8 cellular contexts compared by ENCODE assay signal in the genomic region with DNA sequence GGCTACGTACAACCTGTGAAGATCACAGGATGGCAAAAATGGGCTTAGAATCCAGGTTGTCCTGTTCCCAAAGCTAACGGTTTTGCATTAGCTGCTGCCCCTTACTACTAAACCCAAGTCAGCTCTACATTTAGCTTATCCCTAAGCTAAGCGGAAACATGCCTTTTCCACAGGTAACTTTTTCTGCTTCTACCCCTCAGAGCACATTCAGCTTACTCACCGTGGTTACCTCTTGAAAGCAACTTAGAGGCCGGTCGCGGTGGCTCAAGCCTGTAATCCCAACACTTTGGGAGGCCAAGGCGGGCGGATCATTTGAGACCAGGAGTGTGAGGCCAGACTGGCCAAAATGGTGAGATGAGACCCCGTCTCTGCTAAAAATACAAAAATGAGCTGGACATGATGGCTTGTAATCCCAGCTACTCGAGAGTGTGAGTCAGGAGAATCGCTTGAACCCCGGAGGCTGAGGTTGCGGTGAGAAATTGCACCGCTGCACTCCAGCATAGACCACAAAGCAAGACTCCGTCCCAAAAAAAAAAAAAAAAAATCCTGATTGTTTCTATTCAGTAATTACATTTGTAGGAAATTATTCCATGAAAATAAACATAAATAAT. TPM values are rescaled to one million over a fixed set of nuclear protein-coding genes. Genes with fewer than 3 reads are reported as not detected.
DNase-seq lines count a peak whose midpoint lies in the region; ATAC-seq and TF ChIP-seq lines count a peak whose summit lies in the region.

No MANE protein-coding gene starts in this region.

- peak overlapping the region; percentile 99 for H3K4me3 Mint-ChIP-seq in MCF 10A (ENCODE audit: unreplicated experiment)

- ATAC-seq in aorta (ENCODE audit: low FRiP score) (no peak), GM21576 (IDR thresholded peaks at IDR 0.05; ENCODE audit: unreplicated experiment) (no peak), GM19023 (IDR thresholded peaks at IDR 0.05; ENCODE audit: unreplicated experiment) (no peak)

- CTCF ChIA-PET in MCF 10A (lab: Yijun Ruan, JAX) = interaction anchor here (0.5 to 1.6 kb wide), 5 partner anchors 13 to 191 kb away, joined by 3 to 6 read pairs (median 3); no protein-coding TSS in a partner anchor

- H3K9me3 Mint-ChIP-seq in MCF 10A (ENCODE audit: unreplicated experiment) = no peaks in the 10 kb centered on the region

- POLR2A ChIA-PET in MCF 10A (lab: Yijun Ruan, JAX) = interaction anchor here (0.6 to 6.4 kb wide), 14 partner anchors 17 to 1173 kb away, joined by 3 to 109 read pairs (median 3); partner anchors contain the start of genes IPO7 and ZNF143

- no peak for TF ChIP-seq CTCF in MCF 10A (IDR thresholded peaks at IDR 0.05; ENCODE audit: unreplicated experiment)

- H3K4me1 Mint-ChIP-seq in MCF 10A (ENCODE audit: insufficient read depth, unreplicated experiment) = peaks cover 14% of the 10 kb centered on the region

- H3K36me3 ChIP-seq in mesodermal cell (ENCODE audit: control insufficient read depth, insufficient read depth, low read length) = peaks cover 25% of the 10 kb centered on the region
- H3K36me3 ChIP-seq in aorta (ENCODE audit: control insufficient read depth in 1 of 2, insufficient read depth in 2 of 2, low read length in 1 of 2) = no peaks in the 10 kb centered on the region

- peak overlapping the region; percentile 98 for H3K27ac Mint-ChIP-seq in MCF 10A (ENCODE audit: low read depth, unreplicated experiment)

- peaks cover 5% of the 10 kb centered on the region for H3K36me3 Mint-ChIP-seq in MCF 10A (ENCODE audit: insufficient read depth, unreplicated experiment)

- H3K9me3 ChIP-seq in mesodermal cell (ENCODE audit: control insufficient read depth, low read length) = no peaks in the 10 kb centered on the region
- H3K9me3 ChIP-seq in aorta (ENCODE audit: control insufficient read depth, low read length) = no peaks in the 10 kb centered on the region

- peak overlapping the region; percentile 96 for H3K27ac ChIP-seq in mesodermal cell (ENCODE audit: low read depth, low read length, severe bottlenecking)
- H3K27ac ChIP-seq in aorta (ENCODE audit: low read depth in 1 of 2, low read length in 2 of 2) = peak overlapping the region in 1 of 2 donors; percentile 72

- TSS peak; percentile 99 for BruUV-seq in MCF 10A (replicated peaks; lab: Mats Ljungman, UMichigan)

- no peaks in the 10 kb centered on the region for H3K27me3 ChIP-seq in aorta (ENCODE audit: control insufficient read depth in 1 of 2, insufficient read depth in 2 of 2, low read length in 1 of 2)

- H3K27me3 Mint-ChIP-seq in MCF 10A (ENCODE audit: insufficient read depth, unreplicated experiment) = no peaks in the 10 kb centered on the region

- peak; percentile 35 for DNase-seq in CMK (ENCODE audit: low read depth)
- DNase-seq in M059J (ENCODE audit: low read depth) = peak; percentile 38
- DNase-seq in MCF 10A (ENCODE audit: unreplicated experiment) = no peak
- DNase-seq in aorta = no peak
- no peak for DNase-seq in activated CD8-positive, alpha-beta memory T cell treated with anti-CD3 and anti-CD28 coated beads, Interleukin-2, amount 50 U/mL, for 4 hours

- WGBS in mesodermal cell (ENCODE audit: insufficient coverage in 2 of 2), 2 experiments = 71 to 74% methylated on average over 11 to 13 of the region's 16 CpGs
- WGBS in aorta, 2 donors = 60 to 61% methylated on average over 16 of the region's 16 CpGs

- intact Hi-C loops in MCF 10A (cut with micrococcal nuclease) (no loop called here), aorta (cut with DNase I) (loop anchor here in 1 of 2 donors (5.0 kb wide), 1 partner anchor 47 kb away; no protein-coding TSS in a partner anchor)

- H3K4me3 ChIP-seq in mesodermal cell (ENCODE audit: extremely low read depth, insufficient read depth, low read length, poor library complexity, severe bottlenecking) (peak overlapping the region; percentile 29), aorta (ENCODE audit: low read length in 2 of 2) (peak overlapping the region; percentile 24 to 52)

- peaks cover 29% of the 10 kb centered on the region for H3K4me1 ChIP-seq in mesodermal cell (ENCODE audit: control insufficient read depth, insufficient read depth, low read length, poor library complexity, severe bottlenecking)
- H3K4me1 ChIP-seq in aorta (ENCODE audit: control insufficient read depth in 1 of 2, insufficient read depth in 2 of 2, low read length in 2 of 2) = no peaks in the 10 kb centered on the region

RNA-seq across cellular contexts. Expression of gene TMEM41B, which starts 0.8 kb away (rescaled TPM):
- 84.6 and 108 TPM in 2 replicates for total RNA-seq in M059J (2014; rRNA removed; shearing (Covaris generic))
- total RNA-seq in MCF 10A (2022) (50.3 and 72.8 TPM in 2 replicates), aorta (10 to 100 TPM; 28.8 to 31.4 TPM)
- polyA plus RNA-seq in mesodermal cell (2013, experiment 1 of 2) = 64.2 TPM
- 63.2 TPM for polyA plus RNA-seq in mesodermal cell (2013, experiment 2 of 2)
- polyA plus RNA-seq in aorta = 10 to 100 TPM in 1 of 2 donors, 1 to 10 TPM in 1; 2.3 to 23.3 TPM

RNA-seq across cellular contexts. Expression of gene DENND5A, which starts 50.0 kb away (rescaled TPM):
- 62.5 and 71.1 TPM in 2 replicates for total RNA-seq in M059J (2014; rRNA removed; shearing (Covaris generic))
- total RNA-seq in MCF 10A (2022) (55.4 and 61.1 TPM in 2 replicates), aorta (100 to 1,000 TPM; 129 to 155 TPM)
- polyA plus RNA-seq in mesodermal cell (2013, experiment 1 of 2) = 120 TPM
- 106 TPM for polyA plus RNA-seq in mesodermal cell (2013, experiment 2 of 2)
- 10 to 100 TPM; 56.0 to 63.5 TPM for polyA plus RNA-seq in aorta

Comparison
In these comparisons a context has a peak if more than half of its experiments do, and no peak if none do; other contexts are left out.
1. DNase-seq: peak in CMK (single experiment) and M059J (single experiment); none in MCF 10A (single experiment), aorta (0 of 2) and activated CD8-positive, alpha-beta memory T cell treated with anti-CD3 and anti-CD28 coated beads, Interleukin-2, amount 50 U/mL, for 4 hours (single experiment).